Comparison of ENCODE assay signal across 8 cellular contexts in the genomic region with DNA sequence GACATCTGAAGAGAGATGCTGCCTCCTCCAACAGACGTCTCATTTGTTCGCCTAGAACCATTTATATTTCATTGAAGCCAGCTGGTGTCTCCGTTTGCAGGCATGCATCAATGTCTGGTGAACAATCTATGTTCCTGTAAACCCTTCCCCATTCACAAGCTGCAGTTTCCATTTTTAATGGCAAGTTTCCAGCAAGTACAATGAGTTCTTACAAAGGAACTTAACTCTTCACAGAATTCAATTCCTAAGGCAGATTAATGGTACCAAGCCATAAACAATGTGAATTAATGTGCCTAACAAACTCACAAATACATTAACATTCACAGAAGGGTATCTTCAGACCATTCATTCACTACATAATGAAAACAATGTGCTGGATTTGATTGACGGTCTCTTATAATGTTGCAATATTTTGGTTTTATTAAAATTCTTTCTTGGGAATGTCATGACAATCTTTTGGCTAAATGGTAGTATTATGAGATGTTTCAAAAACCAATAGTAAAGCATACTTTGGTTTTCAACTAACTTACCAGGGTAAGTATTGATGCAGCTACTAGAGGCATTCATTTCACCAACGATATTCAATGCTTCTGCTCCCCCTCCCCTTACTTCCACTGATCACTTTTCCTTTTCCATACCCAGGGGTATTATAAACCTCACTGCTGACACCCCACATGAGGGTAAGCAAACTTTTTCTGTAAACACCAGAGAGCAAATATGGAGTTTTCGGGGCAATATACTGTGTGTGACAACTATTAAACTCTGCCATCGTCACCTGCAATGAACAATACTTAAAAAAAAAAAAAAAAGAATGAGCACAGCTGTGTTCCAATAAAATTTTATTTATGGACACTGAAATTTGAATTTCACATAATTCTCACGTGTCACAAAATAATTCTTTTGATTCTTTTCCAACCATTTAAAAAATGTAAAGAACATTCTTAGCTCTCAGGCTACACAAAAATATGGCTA. TPM values are rescaled to one million over a fixed set of nuclear protein-coding genes. Genes with fewer than 3 reads are reported as not detected.
DNase-seq lines count a peak whose midpoint lies in the region; ATAC-seq and TF ChIP-seq lines count a peak whose summit lies in the region.

No MANE protein-coding gene starts in this region.

- intact Hi-C loops in upper lobe of right lung (cut with DNase I) (no loop called here), posterior cingulate gyrus (cut with DNase I) (no loop called here)

- no peak for ATAC-seq in upper lobe of right lung

- H3K27ac ChIP-seq in brain microvascular endothelial cell, result peak overlapping the region; percentile 22
- peak overlapping the region; percentile 99 for H3K27ac ChIP-seq in upper lobe of right lung

- H3K36me3 ChIP-seq in brain microvascular endothelial cell (replicated peaks) (no peaks in the 10 kb centered on the region), upper lobe of right lung (no peaks in the 10 kb centered on the region)

- in situ Hi-C loops in brain microvascular endothelial cell (cut with HindIII; ENCODE audit: low pct_ligation_motif_present, low sequenced_read_pairs), result no loop called here

- H3K4me1 ChIP-seq in upper lobe of right lung, result peaks cover 52% of the 10 kb centered on the region

- no peaks in the 10 kb centered on the region for H3K9me3 ChIP-seq in upper lobe of right lung

- H3K4me3 ChIP-seq in brain microvascular endothelial cell (ENCODE audit: low read depth, low read length) (peak overlapping the region; percentile 90), upper lobe of right lung (peak overlapping the region; percentile 95)

- H3K27me3 ChIP-seq in brain microvascular endothelial cell (replicated peaks), result no peaks in the 10 kb centered on the region
- H3K27me3 ChIP-seq in upper lobe of right lung, result no peaks in the 10 kb centered on the region

- DNase-seq in NCI-H1417 (lab: John Stamatoyannopoulos, UW) (peak in 2 of 3 experiments; percentile 10 to 11), NCI-H1417 treated with DMSO at 0.1 percent for 48 hours (lab: John Stamatoyannopoulos, UW) (no peak), NCI-H1694 (lab: John Stamatoyannopoulos, UW) (peak; percentile 53), brain microvascular endothelial cell (peak; percentile 67), medulla oblongata (ENCODE audit: extremely low spot score) (peak; percentile 86), upper lobe of right lung (no peak), NCI-H2029 treated with DMSO at 0.1 percent for 48 hours (lab: John Stamatoyannopoulos, UW) (no peak), posterior cingulate gyrus (no peak)

- TF ChIP-seq CTCF in brain microvascular endothelial cell (IDR thresholded peaks at IDR 0.05; ENCODE audit: low read depth, low read length, missing control alignments) (no peak), upper lobe of right lung (IDR thresholded peaks at IDR 0.05) (no peak)

RNA-seq across cellular contexts. Expression of a gene that starts 4.2 kb away (rescaled TPM):
- 56.6 TPM for total RNA-seq in upper lobe of right lung

Comparison
In these comparisons a context has a peak if more than half of its experiments do, and no peak if none do; other contexts are left out.
1. DNase-seq: peak in NCI-H1417 (2 of 3), NCI-H1694 (single experiment), brain microvascular endothelial cell (single experiment) and medulla oblongata (single experiment); none in NCI-H1417 treated with DMSO at 0.1 percent for 48 hours (single experiment), upper lobe of right lung (single experiment), NCI-H2029 treated with DMSO at 0.1 percent for 48 hours (single experiment) and posterior cingulate gyrus (0 of 10).